Comparison of ENCODE assay signal across 22 cellular contexts in the genomic region with DNA sequence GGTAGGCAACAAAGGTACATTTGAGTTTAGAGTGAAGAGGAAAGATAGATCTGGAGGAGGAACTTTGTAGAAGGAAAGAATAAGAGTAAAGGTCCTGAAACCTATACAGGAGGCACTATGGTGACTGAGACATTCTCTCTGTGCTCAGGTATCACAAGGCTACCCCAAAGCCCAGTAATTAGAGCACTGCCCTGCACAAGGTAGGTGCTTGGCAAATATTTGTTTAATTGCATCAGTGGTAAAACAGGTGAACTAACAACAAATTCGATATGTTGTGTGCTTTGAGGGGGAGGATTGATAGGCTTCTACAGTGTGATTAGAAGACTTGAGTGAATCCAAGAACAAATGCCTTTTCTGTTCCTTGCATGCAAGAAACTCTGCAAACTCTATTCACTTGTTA. TPM values are rescaled to one million over a fixed set of nuclear protein-coding genes. Genes with fewer than 3 reads are reported as not detected.
DNase-seq lines count a peak whose midpoint lies in the region; ATAC-seq, FAIRE-seq and TF ChIP-seq lines count a peak whose summit lies in the region.
"Had no signal": no experiment of that assay in that cellular context is flagged by ENCODE, and none has a peak within 500 bp of the region (broad histone marks: within the 10 kb centered on the region; RNA-seq: fewer than 3 reads in every experiment).

No MANE protein-coding gene starts in this region.

- no peak for TF ChIP-seq CTCF in liver (IDR thresholded peaks at IDR 0.05; ENCODE audit: low read depth, low read length, missing input control)
- no peak for TF ChIP-seq CTCF in HepG2 (CRISPR knock-in tag; IDR thresholded peaks at IDR 0.05)

- TF ChIP-seq EP300 in HepG2 (IDR thresholded peaks at IDR 0.05; ENCODE audit: low read depth in 2 of 2, low read length in 2 of 2) (no peak), HepG2 (CRISPR knock-in tag; IDR thresholded peaks at IDR 0.05; ENCODE audit: borderline replicate concordance) (no peak)

- CTCF ChIA-PET in HepG2 (lab: Yijun Ruan, JAX; ENCODE audit: low intra/inter-chr PET ratio, low total read pairs) = no interaction called here
- CTCF ChIA-PET in activated naive CD4-positive, alpha-beta T cell treated with anti-CD3 and anti-CD28 coated beads for 36 hours (lab: Charles Lee) = no interaction called here

- in situ Hi-C loops in HepG2 (cut with HindIII; ENCODE audit: extremely low pct_ligation_motif_present, low pct_unique_long_range_greater_than_20kb) = no loop called here

- TF ChIP-seq RAD21 in liver (IDR thresholded peaks at IDR 0.05) (peak; percentile 34 to 35), HepG2 (CRISPR knock-in tag; IDR thresholded peaks at IDR 0.05) (no peak)

- no peak for ATAC-seq in HepG2
- ATAC-seq: PC-3 had no signal

- H3K4me3 ChIP-seq in liver (ENCODE audit: low read depth in 1 of 3, low read length in 3 of 3) = no peak overlapping the region
- H3K4me3 ChIP-seq in HepG2 (replicated peaks in 1 of 3; ENCODE audit: insufficient read depth in 1 of 3, low read depth in 2 of 3, low read length in 3 of 3) = no peak overlapping the region
- no peak overlapping the region for H3K4me3 ChIP-seq in small intestine (ENCODE audit: low read depth in 1 of 2, low read length in 2 of 2)
- H3K4me3 ChIP-seq: GM23248 had no signal

- H3K4me1 ChIP-seq in liver (ENCODE audit: control insufficient read depth in 4 of 4, insufficient read depth in 4 of 4, low read length in 3 of 4) (peaks cover 0 to 8% (median 0%) of the 10 kb centered on the region in 4 donors), HepG2 (ENCODE audit: insufficient read depth, low read length) (no peaks in the 10 kb centered on the region), small intestine (ENCODE audit: control insufficient read depth in 2 of 2, insufficient read depth in 1 of 2, low read depth in 1 of 2, low read length in 1 of 2) (no peaks in the 10 kb centered on the region)

- no TSS peak for BruUV-seq in HepG2 (replicated peaks; lab: Mats Ljungman, UMichigan)

- H3K9me3 Mint-ChIP-seq in activated naive CD4-positive, alpha-beta T cell treated with anti-CD3 and anti-CD28 coated beads for 36 hours = peaks cover 2% of the 10 kb centered on the region
- H3K9me3 Mint-ChIP-seq: T-helper 2 cell treated with Interferon-gamma antibody and Interleukin-4, amounts not matched to agents 5 μg/mL and 100 μg/mL, for 36 hours had no signal

- no peak overlapping the region for H3K4me3 Mint-ChIP-seq in activated naive CD4-positive, alpha-beta T cell treated with anti-CD3 and anti-CD28 coated beads for 36 hours
- H3K4me3 Mint-ChIP-seq: CD14-positive monocyte; T-helper 2 cell treated with Interferon-gamma antibody and Interleukin-4, amounts not matched to agents 5 μg/mL and 100 μg/mL, for 36 hours had no signal

- no peak overlapping the region for H3K4me2 ChIP-seq in HepG2 (ENCODE audit: low read depth, low read length)

- no peaks in the 10 kb centered on the region for H3K36me3 Mint-ChIP-seq in activated naive CD4-positive, alpha-beta T cell treated with anti-CD3 and anti-CD28 coated beads for 36 hours (ENCODE audit: low read depth)
- H3K36me3 Mint-ChIP-seq: CD14-positive monocyte had no signal

- intact Hi-C loops in HepG2 (cut with micrococcal nuclease; ENCODE audit: unreplicated experiment) = no loop called here
- intact Hi-C loops in activated naive CD4-positive, alpha-beta T cell treated with anti-CD3 and anti-CD28 coated beads for 36 hours (cut with micrococcal nuclease) = no loop called here

- DNase-seq in HepG2 (ENCODE audit: low spot score) (no peak), NCI-H510A (lab: John Stamatoyannopoulos, UW) (peak; percentile 57), SHP77 treated with DMSO at 0.1 percent for 48 hours (lab: John Stamatoyannopoulos, UW) (peak; percentile 39), small intestine (no peak)
- DNase-seq in activated naive CD4-positive, alpha-beta T cell treated with anti-CD3 and anti-CD28 coated beads for 36 hours = no peak
- no peak for DNase-seq in effector CD8-positive, alpha-beta T cell (lab: John Stamatoyannopoulos, UW)
- DNase-seq: ACHN, AML-193, COR-L47, DMS79, GM23248, HCEC 1CT, NCI-H1105, NCI-H524 treated with DMSO at 0.1 percent for 48 hours, PC-3 had no signal

- TF ChIP-seq POLR2A in HepG2 (IDR thresholded peaks at IDR 0.05; ENCODE audit: insufficient read depth in 1 of 2, low read depth in 2 of 2, low read length in 2 of 2) = no peak

- peaks cover 24% of the 10 kb centered on the region for H3K4me1 Mint-ChIP-seq in activated naive CD4-positive, alpha-beta T cell treated with anti-CD3 and anti-CD28 coated beads for 36 hours (ENCODE audit: low read depth)
- H3K4me1 Mint-ChIP-seq: CD14-positive monocyte had no signal

- H3K9me3 ChIP-seq in liver (ENCODE audit: control insufficient read depth in 4 of 4, low read length in 3 of 4) (no peaks in the 10 kb centered on the region), HepG2 (ENCODE audit: low read length) (no peaks in the 10 kb centered on the region), small intestine (ENCODE audit: control insufficient read depth, low read depth) (no peaks in the 10 kb centered on the region)

- no peaks in the 10 kb centered on the region for H3K27me3 ChIP-seq in liver (ENCODE audit: control insufficient read depth in 4 of 4, insufficient read depth in 4 of 4, low read length in 3 of 4)
- H3K27me3 ChIP-seq in HepG2 (ENCODE audit: control insufficient read depth in 1 of 2, insufficient read depth in 2 of 2, low read length in 2 of 2) = peaks cover 0 to 11% of the 10 kb centered on the region in 2 experiments; a peak in 1 of 5 replicates
- H3K27me3 ChIP-seq in small intestine (ENCODE audit: control insufficient read depth in 2 of 2, insufficient read depth in 2 of 2, low read length in 2 of 2) = peaks cover 0 to 2% of the 10 kb centered on the region in 2 donors

- H3K27ac Mint-ChIP-seq in activated naive CD4-positive, alpha-beta T cell treated with anti-CD3 and anti-CD28 coated beads for 36 hours = no peak overlapping the region
- H3K27ac Mint-ChIP-seq: CD14-positive monocyte; T-helper 2 cell treated with Interferon-gamma antibody and Interleukin-4, amounts not matched to agents 5 μg/mL and 100 μg/mL, for 36 hours had no signal

- 28% methylated on average over 1 of the region's 1 CpG for WGBS in liver
- 3% methylated on average over 1 of the region's 1 CpG for WGBS in HepG2 (ENCODE audit: low lambda C conversion rate)
- WGBS in small intestine, 3 donors = 15 to 64% (median 19%) methylated on average over 1 of the region's 1 CpG

- H3K36me3 ChIP-seq in liver (ENCODE audit: control insufficient read depth in 4 of 4, insufficient read depth in 3 of 4, low read depth in 1 of 4, low read length in 3 of 4) (no peaks in the 10 kb centered on the region), HepG2 (replicated peaks in 1 of 2; ENCODE audit: control insufficient read depth in 1 of 2, insufficient read depth in 2 of 2, low read length in 2 of 2) (no peaks in the 10 kb centered on the region), small intestine (ENCODE audit: control insufficient read depth in 2 of 2, insufficient read depth in 2 of 2, low read length in 2 of 2) (no peaks in the 10 kb centered on the region)

- POLR2A ChIA-PET in HepG2 (lab: Yijun Ruan, JAX) = no interaction called here

- H3K79me2 ChIP-seq in HepG2 (ENCODE audit: insufficient read depth, low read length) = no peaks in the 10 kb centered on the region

- no peak overlapping the region for H2AFZ ChIP-seq in HepG2 (ENCODE audit: low read length)
- H2AFZ ChIP-seq: GM23248 had no signal

- H3K27ac ChIP-seq in liver (ENCODE audit: low read depth in 1 of 2, low read length in 2 of 2) = no peak overlapping the region
- H3K27ac ChIP-seq in HepG2 (ENCODE audit: extremely low read length, insufficient read depth, low read length) = no peak overlapping the region
- no peak overlapping the region for H3K27ac ChIP-seq in small intestine (ENCODE audit: low read depth in 1 of 2, low read length in 1 of 2)
- H3K27ac ChIP-seq: GM23248, RWPE1 had no signal

- no peaks in the 10 kb centered on the region for H3K27me3 Mint-ChIP-seq in activated naive CD4-positive, alpha-beta T cell treated with anti-CD3 and anti-CD28 coated beads for 36 hours (ENCODE audit: low read depth)

- FAIRE-seq in HepG2 (lab: Jason Lieb, UNC) (no peak), small intestine (lab: Jason Lieb, UNC) (no peak)

- H4K20me1 ChIP-seq in HepG2 (ENCODE audit: insufficient read depth, low read length) = no peaks in the 10 kb centered on the region

- no peak overlapping the region for H3K9ac ChIP-seq in liver (ENCODE audit: low read depth in 1 of 2, low read length in 2 of 2)
- no peak overlapping the region for H3K9ac ChIP-seq in HepG2 (ENCODE audit: insufficient read depth, low read depth, low read length)
- H3K9ac ChIP-seq: GM23248 had no signal

TF ChIP-seq in liver, 16 proteins besides CTCF, POLR2A, EP300 and RAD21 (continues in another document):
- peak; percentile 9 to 45 for TF ChIP-seq RXRA (IDR thresholded peaks at IDR 0.05)

RNA-seq across cellular contexts. Expression of gene TSHZ2, which starts 6.8 kb away (rescaled TPM):
- 10 to 100 TPM in 1 of 2 donors, 1 to 10 TPM in 1; 2.9 to 11.3 TPM for total RNA-seq in liver
- 1 to 10 TPM; 7.6 to 7.9 TPM for polyA plus RNA-seq in liver
- not detected in 2 replicates for total RNA-seq in HepG2 (2016; rRNA removed; fragmentation: Illumina TruSeq; extraction: Trizol)
- total RNA-seq in HepG2 (2016; cell fraction: cytosol; rRNA removed; fragmentation: Illumina TruSeq; extraction: Trizol; ENCODE audit: low read depth) = under 0.01 TPM in 1 of 2 replicates, not detected in the other
- not detected in 2 replicates for total RNA-seq in HepG2 (2016; cell fraction: insoluble cytoplasmic fraction; rRNA removed; fragmentation: Illumina TruSeq; extraction: Trizol)
- total RNA-seq in HepG2 (2016; cell fraction: membrane; rRNA removed; fragmentation: Illumina TruSeq; extraction: Trizol) = not detected in 2 replicates
- total RNA-seq in HepG2 (2016; cell fraction: nucleus; rRNA removed; fragmentation: Illumina TruSeq; extraction: Trizol) = not detected in 2 replicates
- polyA plus RNA-seq in HepG2 (2011; rRNA removed) = 0.01 and 0.13 TPM in 2 replicates
- 0.01 and 0.13 TPM in 2 replicates for polyA plus RNA-seq in HepG2 (2011; cell fraction: cytosol; rRNA removed)
- 0.13 and 0.55 TPM in 2 replicates for polyA plus RNA-seq in HepG2 (2011; cell fraction: nucleus; rRNA removed)
- polyA plus RNA-seq in HepG2 (2012) = 0.21 and 0.42 TPM in 2 replicates
- not detected in 2 replicates for polyA plus RNA-seq in HepG2 (2016; cell fraction: cytosol; fragmentation: Illumina TruSeq; extraction: Trizol; ENCODE audit: low read depth)
- polyA plus RNA-seq in HepG2 (2016; cell fraction: insoluble cytoplasmic fraction; fragmentation: Illumina TruSeq; extraction: Trizol; ENCODE audit: low read depth) = 0.08 TPM in 1 of 2 replicates, not detected in the other
- polyA plus RNA-seq in HepG2 (2016; cell fraction: membrane; fragmentation: Illumina TruSeq; extraction: Trizol; ENCODE audit: low read depth) = not detected in 2 replicates
- not detected in 2 replicates for polyA plus RNA-seq in HepG2 (2016; cell fraction: nucleus; fragmentation: Illumina TruSeq; extraction: Trizol; ENCODE audit: insufficient read depth, low read depth)
- polyA minus RNA-seq in HepG2 (2011; rRNA and poly(A)+ RNA removed; ENCODE audit: low replicate concordance) = 0.32 and 3.2 TPM in 2 replicates
- polyA minus RNA-seq in HepG2 (2011; cell fraction: cytosol; rRNA and poly(A)+ RNA removed) = 0.18 and 0.30 TPM in 2 replicates
- 0.52 and 1.7 TPM in 2 replicates for polyA minus RNA-seq in HepG2 (2011; cell fraction: nucleus; rRNA and poly(A)+ RNA removed)
- total RNA-seq in activated naive CD4-positive, alpha-beta T cell treated with anti-CD3 and anti-CD28 coated beads for 36 hours = 10 to 100 TPM; 34.1 to 37.8 TPM
- polyA plus RNA-seq in small intestine = 1 to 10 TPM in 2 of 3 donors, under 1 TPM in 1; 0.67 to 4.4 (median 1.4) TPM
- total RNA-seq: HT1080, LHCN-M2, PC-3, SK-MEL-5 had no signal
- polyA plus RNA-seq: CD14-positive monocyte had no signal

Comparison
In these comparisons a context has a peak if more than half of its experiments do, and no peak if none do; other contexts are left out.
1. DNase-seq: peak in NCI-H510A (single experiment) and SHP77 treated with DMSO at 0.1 percent for 48 hours (single experiment); none in HepG2 (single experiment), activated naive CD4-positive, alpha-beta T cell treated with anti-CD3 and anti-CD28 coated beads for 36 hours (single experiment), small intestine (single experiment) and effector CD8-positive, alpha-beta T cell (single experiment).